8 cellular contexts compared by ENCODE assay signal in the genomic region with DNA sequence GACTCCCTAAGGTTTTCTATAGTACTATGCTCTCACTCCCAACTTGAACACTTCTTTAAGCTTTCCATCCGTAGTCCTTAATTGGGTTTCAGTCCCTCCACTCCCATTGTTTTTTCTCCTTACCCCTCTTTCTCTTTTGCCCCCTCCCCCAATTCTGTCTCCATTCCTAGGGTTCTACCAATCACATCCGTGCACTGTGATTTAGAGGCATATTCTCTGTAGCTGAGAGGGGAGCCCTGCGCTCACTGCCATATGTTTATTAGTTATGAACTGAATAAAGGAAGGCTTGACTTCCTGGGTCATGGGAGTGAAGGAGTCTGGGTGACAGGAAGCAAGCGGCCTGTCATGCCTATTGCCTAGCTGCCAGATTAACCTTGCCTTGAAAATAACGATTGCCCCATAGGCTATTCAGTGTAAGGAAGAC. TPM values are rescaled to one million over a fixed set of nuclear protein-coding genes. Genes with fewer than 3 reads are reported as not detected.
DNase-seq lines count a peak whose midpoint lies in the region; ATAC-seq and TF ChIP-seq lines count a peak whose summit lies in the region.

No MANE protein-coding gene starts in this region.

- no peak for TF ChIP-seq CTCF in AG04449 (IDR thresholded peaks at IDR 0.05; ENCODE audit: insufficient read depth, low read length, missing control alignments)
- TF ChIP-seq CTCF in foreskin fibroblast (IDR thresholded peaks at IDR 0.05; ENCODE audit: low read depth, low read length): no peak
- no peak for TF ChIP-seq CTCF in neural progenitor cell (IDR thresholded peaks at IDR 0.05)

- H3K4me2 ChIP-seq in neural progenitor cell: peak overlapping the region; percentile 68

- H3K4me3 Mint-ChIP-seq in activated T-cell treated with anti-CD3 and anti-CD28 coated beads, Interleukin-2, amount 50 U/mL, for 72 hours: peak overlapping the region; percentile 93 to 99
- H3K4me3 Mint-ChIP-seq in neural progenitor cell: peak overlapping the region; percentile 91

- CTCF ChIA-PET in AG04449 (lab: Yijun Ruan, JAX): interaction anchor here (1.0 to 2.0 kb wide), 3 partner anchors 106 to 186 kb away, joined by 3 to 4 read pairs (median 3); no protein-coding TSS in a partner anchor

- H3K4me1 ChIP-seq in neural progenitor cell: no peaks in the 10 kb centered on the region

- H3K27ac Mint-ChIP-seq in activated T-cell treated with anti-CD3 and anti-CD28 coated beads, Interleukin-2, amount 50 U/mL, for 72 hours: peak overlapping the region; percentile 100
- H3K27ac Mint-ChIP-seq in neural progenitor cell: peak overlapping the region; percentile 31

- ATAC-seq in GM18505 (IDR thresholded peaks at IDR 0.05; ENCODE audit: unreplicated experiment) (peak; percentile 48), HG03139 (IDR thresholded peaks at IDR 0.05; ENCODE audit: unreplicated experiment) (peak; percentile 53), HG03469 (IDR thresholded peaks at IDR 0.05; ENCODE audit: unreplicated experiment) (no peak)
- ATAC-seq in activated T-cell treated with anti-CD3 and anti-CD28 coated beads, Interleukin-2, amount 50 U/mL, for 72 hours (replicated peaks in 1 of 2): peak; percentile 64 to 68

- H3K27ac ChIP-seq in neural progenitor cell: no peak overlapping the region

- H3K9me3 Mint-ChIP-seq in activated T-cell treated with anti-CD3 and anti-CD28 coated beads, Interleukin-2, amount 50 U/mL, for 72 hours: peaks cover 0 to 1% of the 10 kb centered on the region in 2 donors
- H3K9me3 Mint-ChIP-seq in neural progenitor cell: peaks cover 3% of the 10 kb centered on the region

- TF ChIP-seq POLR2A in GM18505 (IDR thresholded peaks at IDR 0.05; ENCODE audit: borderline replicate concordance, extremely low read depth, insufficient read depth, insufficient read length): no peak

- peaks cover 5% of the 10 kb centered on the region for H3K9me3 ChIP-seq in neural progenitor cell (ENCODE audit: low read depth)

- H3K36me3 ChIP-seq in neural progenitor cell: no peaks in the 10 kb centered on the region

- H3K27me3 Mint-ChIP-seq in activated T-cell treated with anti-CD3 and anti-CD28 coated beads, Interleukin-2, amount 50 U/mL, for 72 hours (ENCODE audit: low read depth): peaks cover 15% of the 10 kb centered on the region
- peaks cover 2% of the 10 kb centered on the region for H3K27me3 Mint-ChIP-seq in neural progenitor cell (ENCODE audit: insufficient read depth, low read depth)

- H3K36me3 Mint-ChIP-seq in activated T-cell treated with anti-CD3 and anti-CD28 coated beads, Interleukin-2, amount 50 U/mL, for 72 hours (ENCODE audit: insufficient read depth in 2 of 2): peaks cover 0 to 2% of the 10 kb centered on the region in 2 donors
- H3K36me3 Mint-ChIP-seq in neural progenitor cell: peaks cover 3% of the 10 kb centered on the region

- H3K9ac ChIP-seq in neural progenitor cell: peak overlapping the region; percentile 10

- H4K20me1 ChIP-seq in neural progenitor cell (ENCODE audit: low read depth): no peaks in the 10 kb centered on the region

- POLR2A ChIA-PET in AG04449 (lab: Yijun Ruan, JAX): interaction anchor here (1.3 to 1.6 kb wide), 2 partner anchors 20 to 43 kb away, joined by 5 to 12 read pairs; a partner anchor contains a TSS

- H3K27me3 ChIP-seq in neural progenitor cell: no peaks in the 10 kb centered on the region

- H3K4me1 Mint-ChIP-seq in activated T-cell treated with anti-CD3 and anti-CD28 coated beads, Interleukin-2, amount 50 U/mL, for 72 hours (ENCODE audit: low read depth): peaks cover 12% of the 10 kb centered on the region
- no peaks in the 10 kb centered on the region for H3K4me1 Mint-ChIP-seq in neural progenitor cell

- H2AFZ ChIP-seq in neural progenitor cell (replicated peaks): peak overlapping the region; percentile 38

- peaks cover 11% of the 10 kb centered on the region for H3F3A ChIP-seq in neural progenitor cell (ENCODE audit: low read depth)

- DNase-seq in AG04449 (ENCODE audit: low read depth, low spot score): no peak
- peak; percentile 73 for DNase-seq in NCI-H69 (lab: John Stamatoyannopoulos, UW)
- peak; percentile 5 to 15 for DNase-seq in activated T-cell treated with anti-CD3 and anti-CD28 coated beads, Interleukin-2, amount 50 U/mL, for 72 hours
- peak; percentile 11 to 33 for DNase-seq in foreskin fibroblast
- DNase-seq in neural progenitor cell (ENCODE audit: low spot score): peak; percentile 17

- peaks cover 22% of the 10 kb centered on the region for H3K79me2 ChIP-seq in neural progenitor cell (ENCODE audit: low read depth)

- peak overlapping the region; percentile 67 for H3K4me3 ChIP-seq in AG04449 (ENCODE audit: low read depth, low read length)
- H3K4me3 ChIP-seq in foreskin fibroblast (ENCODE audit: low read depth in 1 of 2, low read length in 2 of 2): peak overlapping the region; percentile 65 to 82
- peak overlapping the region; percentile 54 for H3K4me3 ChIP-seq in neural progenitor cell

RNA-seq across cellular contexts. Expression of a gene that starts 0.5 kb away (rescaled TPM):
- 10 to 100 TPM; 40.4 to 42.9 TPM for total RNA-seq in activated T-cell treated with anti-CD3 and anti-CD28 coated beads, Interleukin-2, amount 50 U/mL, for 72 hours
- total RNA-seq in neural progenitor cell (ENCODE audit: low replicate concordance): 27.2 and 29.9 TPM in 2 replicates

RNA-seq across cellular contexts. Expression of a gene that starts 25.5 kb away (rescaled TPM):
- 1 to 10 TPM; 7.2 to 9.8 TPM for total RNA-seq in activated T-cell treated with anti-CD3 and anti-CD28 coated beads, Interleukin-2, amount 50 U/mL, for 72 hours
- 23.0 and 41.0 TPM in 2 replicates for total RNA-seq in neural progenitor cell (ENCODE audit: low replicate concordance)

RNA-seq across cellular contexts. Expression of a gene that starts 43.6 kb away (rescaled TPM):
- 10 to 100 TPM; 51.4 to 54.3 TPM for total RNA-seq in activated T-cell treated with anti-CD3 and anti-CD28 coated beads, Interleukin-2, amount 50 U/mL, for 72 hours
- total RNA-seq in neural progenitor cell (ENCODE audit: low replicate concordance): 56.5 and 95.2 TPM in 2 replicates
